Comparison of ENCODE assay signal across 21 cellular contexts in the genomic region with DNA sequence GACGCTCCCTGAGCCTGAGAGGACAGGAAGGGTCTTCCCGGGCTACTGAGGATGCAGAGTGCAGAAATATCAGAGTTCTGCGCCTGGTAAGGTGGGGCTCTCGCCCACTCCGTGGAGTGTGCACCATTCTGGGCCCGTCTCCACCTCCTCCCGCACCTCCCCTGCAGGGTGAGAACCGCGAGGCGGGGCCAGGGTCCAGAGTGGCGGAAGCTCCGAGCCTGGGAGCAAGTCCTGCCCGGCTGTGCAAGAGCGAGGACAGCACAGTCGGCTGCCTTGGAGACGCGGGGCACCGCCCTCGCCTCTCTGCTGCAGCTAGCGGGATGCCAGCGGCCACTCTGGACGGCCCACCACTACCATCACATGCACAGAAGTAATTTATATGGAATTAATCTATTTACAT.
"Had no signal": no experiment of that assay in that cellular context is flagged by ENCODE, and none has a peak within 500 bp of the region (broad histone marks: within the 10 kb centered on the region; RNA-seq: fewer than 3 reads in every experiment).

No MANE protein-coding gene starts in this region.

- ATAC-seq: activated CD4-positive, alpha-beta T cell treated with anti-CD3 and anti-CD28 coated beads for 36 hours; activated T-cell treated with anti-CD3 and anti-CD28 coated beads, Interleukin-2, amount 50 U/mL, for 72 hours; esophagus mucosa; heart left ventricle; left lung; T-cell had no signal

- H3K27me3 ChIP-seq: brain microvascular endothelial cell, heart left ventricle, left lung, ovary, testis, transverse colon, uterus had no signal

- H3K4me1 ChIP-seq: heart left ventricle, left lung, prostate gland, testis, transverse colon, uterus had no signal

- H3K9me3 ChIP-seq: heart left ventricle, ovary, prostate gland, testis, transverse colon, uterus had no signal

- H3K27ac ChIP-seq: brain microvascular endothelial cell, heart left ventricle, left lung, ovary, prostate gland, testis, transverse colon, uterus had no signal

- H3K4me3 ChIP-seq: heart left ventricle, left lung, ovary, prostate gland, testis, transverse colon, uterus had no signal

- DNase-seq: activated CD4-positive, alpha-beta T cell treated with anti-CD3 and anti-CD28 coated beads for 36 hours; activated CD4-positive, alpha-beta T cell treated with anti-CD3 and anti-CD28 coated beads, Interleukin-2, amount 50 U/mL, for 4 hours; activated naive CD4-positive, alpha-beta T cell treated with anti-CD3 and anti-CD28 coated beads for 36 hours; activated T-cell treated with anti-CD3 and anti-CD28 coated beads for 4 hours; activated T-cell treated with anti-CD3 and anti-CD28 coated beads, Interleukin-2, amount 50 U/mL, for 72 hours; amniotic stem cell; brain microvascular endothelial cell; caudate nucleus; naive B cell; ovary; retina; stimulated activated naive CD4-positive, alpha-beta T cell treated with Interleukin-2 at 50 U/mL for 16 hours; T-cell; testis; transverse colon; uterus had no signal

- FAIRE-seq: astrocyte had no signal

- H3K36me3 ChIP-seq: brain microvascular endothelial cell, heart left ventricle, left lung, ovary, prostate gland, transverse colon, uterus had no signal
